8 cellular contexts compared by ENCODE assay signal in the genomic region with DNA sequence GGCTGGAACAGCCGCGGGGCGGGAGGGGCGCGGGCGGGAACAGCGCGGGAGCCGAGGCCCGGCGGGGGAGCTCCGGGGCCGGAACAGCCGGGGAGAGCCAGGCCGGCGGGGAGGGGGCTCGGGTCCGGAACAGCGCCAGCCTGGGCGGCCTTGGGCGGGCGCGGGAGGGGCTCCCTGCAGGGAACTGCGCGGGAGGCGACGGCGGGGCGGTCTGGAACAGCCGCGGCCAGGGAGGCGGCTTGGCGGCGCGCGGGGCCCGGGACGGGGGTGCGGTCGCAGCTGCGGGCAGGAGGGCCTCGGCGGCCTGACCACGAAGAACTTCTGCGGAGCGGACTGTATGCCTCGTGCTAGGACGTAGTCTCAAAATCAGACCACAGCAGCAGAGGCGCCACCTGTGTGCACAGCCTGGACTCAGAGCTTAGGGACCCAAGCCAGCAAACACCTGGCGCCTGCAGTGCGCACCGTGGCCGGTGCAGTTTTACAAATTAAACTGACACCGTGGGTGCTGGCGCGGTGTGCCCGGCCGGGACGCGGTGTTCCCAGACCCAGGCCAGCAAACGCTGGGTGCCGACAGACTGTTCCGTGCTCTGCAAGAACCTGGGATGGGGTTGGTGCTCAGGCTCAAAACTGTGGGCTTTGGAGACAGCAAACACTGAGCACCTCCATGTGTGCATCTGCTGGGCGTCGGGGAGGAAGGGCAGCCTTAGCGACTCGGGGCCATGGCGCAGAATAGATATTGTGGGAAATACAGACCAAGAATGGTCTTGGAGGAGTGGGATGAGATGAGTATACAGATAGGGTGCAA. TPM values are rescaled to one million over a fixed set of nuclear protein-coding genes. Genes with fewer than 3 reads are reported as not detected.
DNase-seq lines count a peak whose midpoint lies in the region; ATAC-seq and TF ChIP-seq lines count a peak whose summit lies in the region.

No MANE protein-coding gene starts in this region.

- peak in 1 of 6 experiments; percentile 33 for TF ChIP-seq CTCF in esophagus squamous epithelium (IDR thresholded peaks at IDR 0.05)
- TF ChIP-seq CTCF in nephron (IDR thresholded peaks at IDR 0.05; ENCODE audit: unreplicated experiment in 3 of 3): no peak

- peaks cover 23 to 30% (median 25%) of the 10 kb centered on the region in 3 donors for H3K4me1 ChIP-seq in esophagus squamous epithelium

- ATAC-seq in GM19025 (IDR thresholded peaks at IDR 0.05; ENCODE audit: low read depth, unreplicated experiment) (peak; percentile 54), HG03159 (IDR thresholded peaks at IDR 0.05; ENCODE audit: unreplicated experiment) (peak; percentile 47)

- peaks cover 3% of the 10 kb centered on the region for H3K27me3 Mint-ChIP-seq in nephron (ENCODE audit: low read depth)

- H3K27me3 ChIP-seq in esophagus squamous epithelium: no peaks in the 10 kb centered on the region

- peaks cover 14% of the 10 kb centered on the region for H3K4me1 Mint-ChIP-seq in nephron

- peaks cover 13 to 18% (median 14%) of the 10 kb centered on the region in 3 donors for H3K9me3 ChIP-seq in esophagus squamous epithelium

- H3K4me3 Mint-ChIP-seq in nephron: peak overlapping the region; percentile 74 to 85 (median 83)

- H3K36me3 Mint-ChIP-seq in nephron (ENCODE audit: low read depth): peaks cover 18% of the 10 kb centered on the region

- intact Hi-C loops in esophagus squamous epithelium (cut with DNase I): loop anchor here (10.0 kb wide), 1 partner anchor 268 kb away; no protein-coding TSS in a partner anchor

- H3K36me3 ChIP-seq in esophagus squamous epithelium: peaks cover 0 to 10% (median 0%) of the 10 kb centered on the region in 3 donors

- 2 to 40% methylated on average over 1 to 15 of the region's 68 CpGs for WGBS in esophagus squamous epithelium, 2 donors

- H3K27ac Mint-ChIP-seq in nephron: peak overlapping the region; percentile 97 to 99 (median 98)

- DNase-seq in Ammon's horn (ENCODE audit: low spot score) (peak; percentile 90), NCI-H82 (lab: John Stamatoyannopoulos, UW) (peak; percentile 97), activated T-cell treated with anti-CD3 and anti-CD28 coated beads for 24 hours (ENCODE audit: low read depth) (peak; percentile 76), esophagus squamous epithelium (lab: John Stamatoyannopoulos, UW) (peak; percentile 54), superior temporal gyrus (ENCODE audit: extremely low spot score) (peak; percentile 83)

- H3K9me3 Mint-ChIP-seq in nephron: peaks cover 16% of the 10 kb centered on the region

- peak in 2 of 4 donors; percentile 40 to 59 for TF ChIP-seq POLR2A in esophagus squamous epithelium (IDR thresholded peaks at IDR 0.05)

- H3K27ac ChIP-seq in esophagus squamous epithelium: peak overlapping the region; percentile 92 to 97 (median 95)

- peak overlapping the region; percentile 51 to 82 (median 62) for H3K4me3 ChIP-seq in esophagus squamous epithelium

RNA-seq across cellular contexts. Expression of gene ZNF341, which starts 0.6 kb away (rescaled TPM):
- total RNA-seq in esophagus squamous epithelium: 1 to 10 TPM; 1.7 to 4.0 (median 3.2) TPM

RNA-seq across cellular contexts. Expression of gene PXMP4, which starts 12.3 kb away (rescaled TPM):
- 10 to 100 TPM in 2 of 4 donors, 1 to 10 TPM in 2; 3.4 to 11.7 (median 7.6) TPM for total RNA-seq in esophagus squamous epithelium

RNA-seq across cellular contexts. Expression of gene E2F1, which starts 46.2 kb away (rescaled TPM):
- 1 to 10 TPM; 2.1 to 4.8 (median 3.1) TPM for total RNA-seq in esophagus squamous epithelium

RNA-seq across cellular contexts. Expression of gene NECAB3, which starts 58.1 kb away (rescaled TPM):
- 10 to 100 TPM; 12.6 to 25.9 (median 19.1) TPM for total RNA-seq in esophagus squamous epithelium

Comparison
In these comparisons a context has a peak if more than half of its experiments do, and no peak if none do; other contexts are left out.
1. Peak in every context shown above with its lines: DNase-seq, ATAC-seq, H3K4me3 ChIP-seq and H3K27ac ChIP-seq.